In genomic region chr11:114265084-114265878, GRCh38 we compare ENCODE assay signal across 27 cellular contexts. TPM values are rescaled to one million over a fixed set of nuclear protein-coding genes. Genes with fewer than 3 reads are reported as not detected.
"Had no signal": no experiment of that assay in that cellular context is flagged by ENCODE, and none has a peak within 500 bp of the region (broad histone marks: within the 10 kb centered on the region; RNA-seq: fewer than 3 reads in every experiment).

No MANE protein-coding gene starts in this region.

- H3K27ac ChIP-seq: epithelial cell of prostate, esophagus squamous epithelium, pancreas, prostate gland, tibial nerve had no signal

- H3K9me3 ChIP-seq: esophagus squamous epithelium, prostate gland, tibial nerve had no signal

- H3K27ac Mint-ChIP-seq: activated CD4-positive, alpha-beta memory T cell treated with anti-CD3 and anti-CD28 coated beads, Interleukin-2, amount 10 ng/mL, durations not matched to agents 7 days and 5 days; activated CD4-positive, alpha-beta T cell treated with anti-CD3 and anti-CD28 coated beads, Interleukin-2, amount 10 ng/mL, durations not matched to agents 7 days and 5 days; activated T-helper 17 cell treated with anti-CD3 and anti-CD28 coated beads, Interleukin-2, amount 50 U/mL, for 72 hours; dendritic cell treated with granulocyte-macrophage colony-stimulating factor and Interleukin-4, amounts not matched to agents 40 ng/mL and 50 ng/mL, for 4 days; naive thymus-derived CD8-positive, alpha-beta T cell had no signal

- H3K4me1 Mint-ChIP-seq: activated CD4-positive, alpha-beta memory T cell treated with anti-CD3 and anti-CD28 coated beads, Interleukin-2, amount 10 ng/mL, durations not matched to agents 7 days and 5 days; activated T-helper 17 cell treated with anti-CD3 and anti-CD28 coated beads, Interleukin-2, amount 50 U/mL, for 72 hours had no signal

- H3K36me3 Mint-ChIP-seq: naive thymus-derived CD8-positive, alpha-beta T cell had no signal

- H3K9me3 Mint-ChIP-seq: activated CD4-positive, alpha-beta memory T cell treated with anti-CD3 and anti-CD28 coated beads, Interleukin-2, amount 10 ng/mL, durations not matched to agents 7 days and 5 days; activated CD4-positive, alpha-beta T cell treated with anti-CD3 and anti-CD28 coated beads, Interleukin-2, amount 10 ng/mL, durations not matched to agents 7 days and 5 days; activated T-cell treated with anti-CD3 and anti-CD28 coated beads, Interleukin-2, amount 50 U/mL, for 4 hours; activated T-helper 17 cell treated with anti-CD3 and anti-CD28 coated beads, Interleukin-2, amount 50 U/mL, for 72 hours; dendritic cell treated with granulocyte-macrophage colony-stimulating factor and Interleukin-4, amounts not matched to agents 40 ng/mL and 50 ng/mL, for 4 days; naive thymus-derived CD8-positive, alpha-beta T cell; neural crest cell had no signal

- DNase-seq: activated CD4-positive, alpha-beta memory T cell treated with anti-CD3 and anti-CD28 coated beads, Interleukin-2, amount 10 ng/mL, durations not matched to agents 7 days and 5 days; activated CD4-positive, alpha-beta T cell treated with anti-CD3 and anti-CD28 coated beads for 1 hour; activated CD4-positive, alpha-beta T cell treated with anti-CD3 and anti-CD28 coated beads, Interleukin-2, amount 10 ng/mL, durations not matched to agents 7 days and 5 days; activated gamma-delta T cell treated with Interleukin-2 at 50 U/mL for 16 hours; activated naive CD4-positive, alpha-beta T cell treated with anti-CD3 and anti-CD28 coated beads, Interleukin-2, amount 50 U/mL, for 16 hours; activated T-cell treated with anti-CD3 and anti-CD28 coated beads, Interleukin-2, amount 50 U/mL, for 4 hours; amniotic stem cell; caudate nucleus; esophagus squamous epithelium; glutamatergic neuron; left ventricle myocardium superior; midbrain; naive thymus-derived CD8-positive, alpha-beta T cell; nucleus accumbens; pancreas; retina; stimulated activated CD4-positive, alpha-beta T cell treated with anti-CD3 and anti-CD28 coated beads, Interleukin-15, amount 100 ng/mL, for 24 hours; stimulated activated CD4-positive, alpha-beta T cell treated with anti-CD3 and anti-CD28 coated beads, Interleukin-2, amount 100 ng/mL, for 24 hours; stimulated activated naive CD4-positive, alpha-beta T cell had no signal

- ATAC-seq: activated T-cell treated with anti-CD3 and anti-CD28 coated beads, Interleukin-2, amount 50 U/mL, for 4 hours; activated T-helper 17 cell treated with anti-CD3 and anti-CD28 coated beads, Interleukin-2, amount 50 U/mL, for 72 hours; left ventricle myocardium superior; naive thymus-derived CD8-positive, alpha-beta T cell had no signal

- H3K27me3 ChIP-seq: pancreas had no signal

- H3K36me3 ChIP-seq: esophagus squamous epithelium, pancreas, prostate gland, tibial nerve had no signal

- H3K4me3 Mint-ChIP-seq: activated CD4-positive, alpha-beta memory T cell treated with anti-CD3 and anti-CD28 coated beads, Interleukin-2, amount 10 ng/mL, durations not matched to agents 7 days and 5 days; activated CD4-positive, alpha-beta T cell treated with anti-CD3 and anti-CD28 coated beads, Interleukin-2, amount 10 ng/mL, durations not matched to agents 7 days and 5 days; activated T-cell treated with anti-CD3 and anti-CD28 coated beads, Interleukin-2, amount 50 U/mL, for 4 hours; activated T-helper 17 cell treated with anti-CD3 and anti-CD28 coated beads, Interleukin-2, amount 50 U/mL, for 72 hours; dendritic cell treated with granulocyte-macrophage colony-stimulating factor and Interleukin-4, amounts not matched to agents 40 ng/mL and 50 ng/mL, for 4 days; naive thymus-derived CD8-positive, alpha-beta T cell; neural crest cell had no signal

- H3K4me3 ChIP-seq: esophagus squamous epithelium, pancreas, prostate gland, tibial nerve had no signal

RNA-seq across cellular contexts. Expression of gene NNMT, which starts 30.9 kb away (rescaled TPM):
- total RNA-seq: activated CD4-positive, alpha-beta memory T cell treated with anti-CD3 and anti-CD28 coated beads, Interleukin-2, amount 10 ng/mL, durations not matched to agents 7 days and 5 days; activated CD4-positive, alpha-beta T cell treated with anti-CD3 and anti-CD28 coated beads, Interleukin-2, amount 10 ng/mL, durations not matched to agents 7 days and 5 days; activated T-helper 17 cell treated with anti-CD3 and anti-CD28 coated beads, Interleukin-2, amount 50 U/mL, for 72 hours; naive thymus-derived CD8-positive, alpha-beta T cell; T-helper 1 cell treated with Interleukin-12 subunit alpha and Interleukin-12 subunit beta and Interleukin-4 antibody, amounts not matched to agents 30 ng/mL and 1 ng/mL, for 36 hours; temporal lobe had no signal
- polyA plus RNA-seq: naive thymus-derived CD8-positive, alpha-beta T cell had no signal
